In the genomic region with DNA sequence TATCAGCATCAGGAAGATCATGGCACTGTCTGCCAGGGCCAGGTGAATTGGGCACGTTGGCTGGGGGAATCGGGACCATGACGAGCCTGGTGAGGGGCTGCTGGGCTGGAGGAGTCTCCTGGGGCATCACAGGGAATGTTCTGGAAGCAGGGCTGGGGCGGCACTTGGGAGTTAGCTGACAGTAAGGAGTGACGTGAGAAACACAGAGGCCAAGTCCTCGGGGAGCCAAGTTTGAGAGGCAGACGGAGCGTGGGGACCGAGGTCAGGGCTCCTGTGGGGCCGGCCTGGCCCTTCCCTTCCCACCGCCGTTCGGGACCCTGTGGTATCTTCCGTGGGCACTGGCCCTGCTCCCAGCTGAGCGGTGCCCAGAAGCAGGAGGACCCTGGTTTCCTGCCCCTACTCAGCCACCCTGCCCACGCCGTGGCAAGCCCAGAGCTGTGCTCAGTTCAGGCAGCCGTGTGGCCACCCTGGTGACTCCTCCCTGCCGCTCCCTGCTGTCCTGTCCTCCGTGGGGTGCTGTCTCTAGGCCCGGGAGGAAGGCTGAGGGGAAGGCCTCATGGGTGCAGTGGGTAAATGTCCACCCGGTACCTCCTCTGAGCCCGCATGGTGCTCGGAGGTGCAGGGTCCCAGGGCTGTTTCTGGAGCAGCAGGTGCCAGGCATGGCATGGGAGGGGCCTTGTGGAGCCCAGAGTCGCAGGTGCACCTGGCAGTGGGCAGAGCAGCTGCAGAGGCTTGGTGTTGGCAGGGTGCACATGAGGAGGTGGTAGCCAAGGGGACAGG, we compare ENCODE assay signal across 1 cellular context.
TF ChIP-seq lines count a peak whose summit lies in the region.

No MANE protein-coding gene starts in this region.

TF ChIP-seq in SK-N-SH, 30 proteins besides CTCF, POLR2A, EP300 and RAD21 (continued from another document):
- TF ChIP-seq FOSL2 (IDR thresholded peaks at IDR 0.05; ENCODE audit: borderline replicate concordance, low read depth), result no peak
- no peak for TF ChIP-seq FOXM1 (IDR thresholded peaks at IDR 0.05; ENCODE audit: low read depth)
- TF ChIP-seq NRF1 (IDR thresholded peaks at IDR 0.05; ENCODE audit: low read depth, low read length), result no peak
- no peak for TF ChIP-seq CHD2 (IDR thresholded peaks at IDR 0.05; ENCODE audit: low read length, partially characterized antibody)
- TF ChIP-seq EZH2phosphoT487 (IDR thresholded peaks at IDR 0.05; ENCODE audit: borderline replicate concordance, low read depth), result no peak
- TF ChIP-seq YY1 (IDR thresholded peaks at IDR 0.05; ENCODE audit: low read depth), result no peak
- TF ChIP-seq RFX5 (IDR thresholded peaks at IDR 0.05; ENCODE audit: low read length), result no peak
- TF ChIP-seq GABPA (IDR thresholded peaks at IDR 0.05; ENCODE audit: low read depth), result no peak
- no peak for TF ChIP-seq MXI1 (IDR thresholded peaks at IDR 0.05; ENCODE audit: low read depth, low read length)
- TF ChIP-seq RCOR1 (IDR thresholded peaks at IDR 0.05; ENCODE audit: low read length), result no peak
- TF ChIP-seq TAF1 (IDR thresholded peaks at IDR 0.05; ENCODE audit: borderline replicate concordance, low read depth, low read length), result no peak
- no peak for TF ChIP-seq ZBTB33 (IDR thresholded peaks at IDR 0.05; ENCODE audit: borderline replicate concordance, low read depth)
- TF ChIP-seq, protein P1, sequence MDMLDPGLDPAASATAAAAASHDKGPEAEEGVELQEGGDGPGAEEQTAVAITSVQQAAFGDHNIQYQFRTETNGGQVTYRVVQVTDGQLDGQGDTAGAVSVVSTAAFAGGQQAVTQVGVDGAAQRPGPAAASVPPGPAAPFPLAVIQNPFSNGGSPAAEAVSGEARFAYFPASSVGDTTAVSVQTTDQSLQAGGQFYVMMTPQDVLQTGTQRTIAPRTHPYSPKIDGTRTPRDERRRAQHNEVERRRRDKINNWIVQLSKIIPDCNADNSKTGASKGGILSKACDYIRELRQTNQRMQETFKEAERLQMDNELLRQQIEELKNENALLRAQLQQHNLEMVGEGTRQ (IDR thresholded peaks at IDR 0.05; ENCODE audit: borderline replicate concordance, low read depth, low read length), result no peak
- TF ChIP-seq, protein P2, sequence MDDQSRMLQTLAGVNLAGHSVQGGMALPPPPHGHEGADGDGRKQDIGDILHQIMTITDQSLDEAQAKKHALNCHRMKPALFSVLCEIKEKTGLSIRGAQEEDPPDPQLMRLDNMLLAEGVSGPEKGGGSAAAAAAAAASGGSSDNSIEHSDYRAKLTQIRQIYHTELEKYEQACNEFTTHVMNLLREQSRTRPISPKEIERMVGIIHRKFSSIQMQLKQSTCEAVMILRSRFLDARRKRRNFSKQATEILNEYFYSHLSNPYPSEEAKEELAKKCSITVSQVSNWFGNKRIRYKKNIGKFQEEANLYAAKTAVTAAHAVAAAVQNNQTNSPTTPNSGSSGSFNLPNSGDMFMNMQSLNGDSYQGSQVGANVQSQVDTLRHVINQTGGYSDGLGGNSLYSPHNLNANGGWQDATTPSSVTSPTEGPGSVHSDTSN (IDR thresholded peaks at IDR 0.05), result no peak
